ENCODE assay signal across 24 cellular contexts in genomic region chr1:113899101-113899500, GRCh38. TPM values are rescaled to one million over a fixed set of nuclear protein-coding genes. Genes with fewer than 3 reads are reported as not detected.
A peak's percentile ranks its signal among the peaks of the same experiment; 100 is the strongest.
DNase-seq lines count a peak whose midpoint lies in the region; ATAC-seq and TF ChIP-seq lines count a peak whose summit lies in the region.
"Had no signal": no experiment of that assay in that cellular context is flagged by ENCODE, and none has a peak within 500 bp of the region (broad histone marks: within the 10 kb centered on the region; RNA-seq: fewer than 3 reads in every experiment).

No MANE protein-coding gene starts in this region.

- H3K27me3 Mint-ChIP-seq in naive thymus-derived CD4-positive, alpha-beta T cell = no peaks in the 10 kb centered on the region
- H3K27me3 Mint-ChIP-seq: stimulated activated naive B cell treated with anti-CD40 and anti-IgM and Interleukin-4, amounts not matched to agents 10 μg/mL and 1 μg/mL and 100 μg/mL, for 72 hours had no signal

- peaks cover 39 to 71% (median 49%) of the 10 kb centered on the region in 7 donors for H3K4me1 Mint-ChIP-seq in naive thymus-derived CD4-positive, alpha-beta T cell

- no peaks in the 10 kb centered on the region for H3K9me3 ChIP-seq in naive thymus-derived CD4-positive, alpha-beta T cell (ENCODE audit: control insufficient read depth in 2 of 3, low read length in 3 of 3)
- H3K9me3 ChIP-seq: pancreas, right atrium auricular region, suprapubic skin had no signal

- intact Hi-C loops in naive thymus-derived CD4-positive, alpha-beta T cell (cut with micrococcal nuclease) = no loop called here

- H3K36me3 Mint-ChIP-seq in naive thymus-derived CD4-positive, alpha-beta T cell = peaks cover 18 to 61% (median 36%) of the 10 kb centered on the region in 5 donors

- peak overlapping the region in 6 of 9 donors; percentile 28 to 76 (median 71) for H3K27ac Mint-ChIP-seq in naive thymus-derived CD4-positive, alpha-beta T cell
- H3K27ac Mint-ChIP-seq: nephron; stimulated activated naive B cell treated with anti-CD40 and anti-IgM and Interleukin-4, amounts not matched to agents 10 μg/mL and 1 μg/mL and 100 μg/mL, for 72 hours had no signal

- peak overlapping the region; percentile 6; the same call in 1 of the 2 replicates for H3K27ac ChIP-seq in HL-60 (replicated peaks)
- peak overlapping the region; percentile 25 to 55 for H3K27ac ChIP-seq in coronary artery
- H3K27ac ChIP-seq in naive thymus-derived CD4-positive, alpha-beta T cell (ENCODE audit: low read depth, low read length) = no peak overlapping the region
- H3K27ac ChIP-seq: foreskin keratinocyte, pancreas, right atrium auricular region, suprapubic skin had no signal

- H3K4me3 Mint-ChIP-seq in naive thymus-derived CD4-positive, alpha-beta T cell = no peak overlapping the region
- H3K4me3 Mint-ChIP-seq: activated T-helper 1 cell treated with anti-CD3 and anti-CD28 coated beads, Interleukin-12 subunit alpha, Interleukin-12 subunit beta, Interleukin-2, Interleukin-4 antibody, amounts not matched to agents 30 ng/mL and 10 ng/mL and 1 ng/mL, durations not matched to agents 14 hours and 24 hours and 36 hours; nephron; stimulated activated naive B cell treated with anti-CD40 and anti-IgM and Interleukin-4, amounts not matched to agents 10 μg/mL and 1 μg/mL and 100 μg/mL, for 72 hours had no signal

- peak; percentile 40 for DNase-seq in AG20443 (ENCODE audit: low spot score)
- no peak for DNase-seq in HL-60 (ENCODE audit: low read depth in 1 of 2, low spot score in 1 of 2)
- DNase-seq in coronary artery (ENCODE audit: low spot score) = no peak
- DNase-seq in naive thymus-derived CD4-positive, alpha-beta T cell = no peak
- no peak for DNase-seq in NK-92 (lab: John Stamatoyannopoulos, UW; ENCODE audit: unreplicated experiment)
- DNase-seq in HUDEP-2 (lab: John Stamatoyannopoulos, UW; ENCODE audit: unreplicated experiment in 76 of 76) = no peak
- DNase-seq: cerebellar nuclear complex; DMS53; foreskin keratinocyte; GOT3; MM.1S; NCI-H1436 treated with DMSO at 0.1 percent for 48 hours; NCI-H510A treated with DMSO at 0.1 percent for 48 hours; pancreas; stimulated activated CD4-positive, alpha-beta T cell treated with anti-CD3 and anti-CD28 coated beads, Interleukin-4, amount 100 ng/mL, for 1 hour; stimulated activated naive B cell treated with anti-CD40 and anti-IgM and Interleukin-4, amounts not matched to agents 10 μg/mL and 1 μg/mL and 100 μg/mL, for 72 hours had no signal

- TF ChIP-seq CTCF in HL-60 (IDR thresholded peaks at IDR 0.05; ENCODE audit: insufficient read depth, low read length) = no peak
- TF ChIP-seq CTCF in coronary artery (IDR thresholded peaks at IDR 0.05) = no peak

- H3K27me3 ChIP-seq in HL-60 (ENCODE audit: insufficient read depth, poor library complexity, severe bottlenecking) = no peaks in the 10 kb centered on the region
- no peaks in the 10 kb centered on the region for H3K27me3 ChIP-seq in naive thymus-derived CD4-positive, alpha-beta T cell (ENCODE audit: control insufficient read depth in 2 of 2, insufficient read depth in 2 of 2, low read length in 2 of 2)
- H3K27me3 ChIP-seq: foreskin keratinocyte, pancreas, right atrium auricular region, suprapubic skin had no signal

- CTCF ChIA-PET in naive thymus-derived CD4-positive, alpha-beta T cell (lab: Charles Lee) = no interaction called here

- H3K4me3 ChIP-seq in HL-60 (replicated peaks; ENCODE audit: insufficient read depth, low read length) = no peak overlapping the region
- H3K4me3 ChIP-seq in coronary artery = no peak overlapping the region
- no peak overlapping the region for H3K4me3 ChIP-seq in naive thymus-derived CD4-positive, alpha-beta T cell (ENCODE audit: low read length)
- H3K4me3 ChIP-seq: K562, pancreas, right atrium auricular region, suprapubic skin had no signal

- H3K36me3 ChIP-seq in naive thymus-derived CD4-positive, alpha-beta T cell (ENCODE audit: control insufficient read depth in 2 of 3, insufficient read depth in 3 of 3, low read length in 3 of 3) = peaks cover 12 to 81% (median 25%) of the 10 kb centered on the region in 3 experiments

- peaks cover 11 to 20% of the 10 kb centered on the region in 2 donors for H3K4me1 ChIP-seq in naive thymus-derived CD4-positive, alpha-beta T cell (ENCODE audit: control insufficient read depth in 2 of 2, insufficient read depth in 2 of 2, low read length in 2 of 2)

- POLR2A ChIA-PET in naive thymus-derived CD4-positive, alpha-beta T cell (lab: Charles Lee) = interaction anchor here (0.9 to 1.3 kb wide), 2 partner anchors 30 to 88 kb away, joined by 3 to 4 read pairs; partner anchors contain the start of gene HIPK1

- no peaks in the 10 kb centered on the region for H3K9me3 Mint-ChIP-seq in naive thymus-derived CD4-positive, alpha-beta T cell
- H3K9me3 Mint-ChIP-seq: activated naive CD4-positive, alpha-beta T cell treated with anti-CD3 and anti-CD28 coated beads, Interleukin-2, amount 50 U/mL, for 72 hours; activated T-helper 1 cell treated with anti-CD3 and anti-CD28 coated beads, Interleukin-12 subunit alpha, Interleukin-12 subunit beta, Interleukin-2, Interleukin-4 antibody, amounts not matched to agents 30 ng/mL and 10 ng/mL and 1 ng/mL, durations not matched to agents 14 hours and 24 hours and 36 hours; nephron; stimulated activated naive B cell treated with anti-CD40 and anti-IgM and Interleukin-4, amounts not matched to agents 10 μg/mL and 1 μg/mL and 100 μg/mL, for 72 hours had no signal

- no peak for ATAC-seq in naive thymus-derived CD4-positive, alpha-beta T cell
- no peak for ATAC-seq in GM21423 (IDR thresholded peaks at IDR 0.05; ENCODE audit: unreplicated experiment)
- ATAC-seq: foreskin keratinocyte; K562; pancreas; stimulated activated naive B cell treated with anti-CD40 and anti-IgM and Interleukin-4, amounts not matched to agents 10 μg/mL and 1 μg/mL and 100 μg/mL, for 72 hours had no signal

RNA-seq across cellular contexts. Expression of gene AP4B1, which starts 5.5 kb away (rescaled TPM):
- 10 to 100 TPM; 50.8 to 75.4 (median 65.0) TPM for total RNA-seq in naive thymus-derived CD4-positive, alpha-beta T cell
- 10 to 100 TPM; 13.7 to 15.6 TPM for polyA plus RNA-seq in naive thymus-derived CD4-positive, alpha-beta T cell

RNA-seq across cellular contexts. Expression of gene DCLRE1B, which starts 6.0 kb away (rescaled TPM):
- total RNA-seq in naive thymus-derived CD4-positive, alpha-beta T cell = 10 to 100 TPM in 1 of 5 experiments, 1 to 10 TPM in 4; 4.1 to 13.6 (median 6.9) TPM
- polyA plus RNA-seq in naive thymus-derived CD4-positive, alpha-beta T cell = 1 to 10 TPM; 3.7 to 6.8 TPM

RNA-seq across cellular contexts. Expression of gene BCL2L15, which starts 11.7 kb away (rescaled TPM):
- total RNA-seq in naive thymus-derived CD4-positive, alpha-beta T cell = 1 to 10 TPM; 1.1 to 7.5 (median 1.6) TPM
- polyA plus RNA-seq in naive thymus-derived CD4-positive, alpha-beta T cell = under 1 TPM in 1 of 2 donors, not detected in 1; 0.60 TPM
- total RNA-seq: SK-MEL-5 had no signal

RNA-seq across cellular contexts. Expression of gene PTPN22, which starts 27.6 kb away (rescaled TPM):
- total RNA-seq in naive thymus-derived CD4-positive, alpha-beta T cell = 10 to 100 TPM; 22.2 to 76.7 (median 27.5) TPM
- 10 to 100 TPM; 29.7 to 37.9 TPM for polyA plus RNA-seq in naive thymus-derived CD4-positive, alpha-beta T cell

RNA-seq across cellular contexts. Expression of gene HIPK1, which starts 30.0 kb away (rescaled TPM):
- 100 to 1,000 TPM in 4 of 5 experiments, 10 to 100 TPM in 1; 95.8 to 211 (median 124) TPM for total RNA-seq in naive thymus-derived CD4-positive, alpha-beta T cell
- 10 to 100 TPM; 11.8 to 21.3 TPM for polyA plus RNA-seq in naive thymus-derived CD4-positive, alpha-beta T cell
